24 cellular contexts compared by ENCODE assay signal in the genomic region with DNA sequence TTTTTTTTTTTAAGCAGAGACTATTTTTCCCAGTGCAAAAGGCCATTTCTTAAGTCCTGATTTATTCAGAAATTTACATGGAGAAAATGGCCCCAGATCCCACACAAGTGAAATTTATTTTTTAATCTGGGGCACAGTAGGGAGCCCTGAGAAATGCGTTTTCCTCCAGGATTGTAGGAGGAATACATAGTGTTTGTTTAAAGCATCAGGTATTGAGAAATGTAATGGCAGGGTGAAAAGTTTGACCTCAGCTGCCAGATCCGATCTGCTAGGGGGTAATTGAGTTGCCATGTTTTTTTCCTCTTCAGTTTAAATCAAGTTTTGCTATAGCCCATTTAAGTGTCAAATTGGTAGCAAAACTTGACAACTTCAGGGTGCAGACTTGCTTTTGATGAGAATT.
DNase-seq lines count a peak whose midpoint lies in the region; FAIRE-seq and TF ChIP-seq lines count a peak whose summit lies in the region.
"Had no signal": no experiment of that assay in that cellular context is flagged by ENCODE, and none has a peak within 500 bp of the region (broad histone marks: within the 10 kb centered on the region; RNA-seq: fewer than 3 reads in every experiment).

No MANE protein-coding gene starts in this region.

- no TSS peak for BruUV-seq in Calu3 (replicated peaks; lab: Mats Ljungman, UMichigan)

- no peaks in the 10 kb centered on the region for H3K9me3 Mint-ChIP-seq in astrocyte (ENCODE audit: unreplicated experiment)
- H3K9me3 Mint-ChIP-seq in activated T-helper 2 cell treated with anti-CD3 and anti-CD28 coated beads, Interferon-gamma antibody, Interleukin-2, Interleukin-4, amounts not matched to agents 10 μg/mL and 5 μg/mL and 100 μg/mL, durations not matched to agents 14 hours and 24 hours and 36 hours: no peaks in the 10 kb centered on the region
- H3K9me3 Mint-ChIP-seq in Calu3 (ENCODE audit: low read depth, unreplicated experiment): no peaks in the 10 kb centered on the region

- POLR2A ChIA-PET in RWPE1 (lab: Yijun Ruan, JAX; ENCODE audit: low non-redundant PET): no interaction called here

- peaks cover 44% of the 10 kb centered on the region for H3K4me1 Mint-ChIP-seq in astrocyte (ENCODE audit: low read depth, unreplicated experiment)
- H3K4me1 Mint-ChIP-seq in activated T-helper 2 cell treated with anti-CD3 and anti-CD28 coated beads, Interferon-gamma antibody, Interleukin-2, Interleukin-4, amounts not matched to agents 10 μg/mL and 5 μg/mL and 100 μg/mL, durations not matched to agents 14 hours and 24 hours and 36 hours (ENCODE audit: low read depth): no peaks in the 10 kb centered on the region
- H3K4me1 Mint-ChIP-seq in Calu3 (ENCODE audit: low read depth, unreplicated experiment): no peaks in the 10 kb centered on the region
- H3K4me1 Mint-ChIP-seq: CD8-positive, alpha-beta memory T cell had no signal

- no peak overlapping the region for H3K18ac ChIP-seq in mesenchymal stem cell (ENCODE audit: low read depth in 1 of 2, low read length in 2 of 2)

- peak overlapping the region; percentile 33 for H3K27ac ChIP-seq in HUES48 (ENCODE audit: low read depth, low read length)
- no peak overlapping the region for H3K27ac ChIP-seq in astrocyte (ENCODE audit: low read depth, low read length)
- H3K27ac ChIP-seq in mesenchymal stem cell (ENCODE audit: low read length, poor library complexity, severe bottlenecking): no peak overlapping the region
- peak overlapping the region; percentile 92 for H3K27ac ChIP-seq in subcutaneous abdominal adipose tissue (ENCODE audit: low read depth, low read length)
- H3K27ac ChIP-seq in RWPE1: no peak overlapping the region
- H3K27ac ChIP-seq: C4-2B, KMS-11 had no signal

- no peak overlapping the region for H3K9ac ChIP-seq in HUES48 (ENCODE audit: low read depth, low read length)
- no peak overlapping the region for H3K9ac ChIP-seq in astrocyte (ENCODE audit: low read length)
- peak overlapping the region; percentile 72 for H3K9ac ChIP-seq in mesenchymal stem cell (ENCODE audit: low read length)
- no peak overlapping the region for H3K9ac ChIP-seq in subcutaneous abdominal adipose tissue (ENCODE audit: low read length in 5 of 5)
- H3K9ac ChIP-seq: KMS-11 had no signal

- no peaks in the 10 kb centered on the region for H3K79me1 ChIP-seq in mesenchymal stem cell (replicated peaks; ENCODE audit: low read length, poor library complexity, severe bottlenecking)

- peak overlapping the region; percentile 72 for H3K27ac Mint-ChIP-seq in astrocyte (ENCODE audit: unreplicated experiment)
- H3K27ac Mint-ChIP-seq in activated T-helper 2 cell treated with anti-CD3 and anti-CD28 coated beads, Interferon-gamma antibody, Interleukin-2, Interleukin-4, amounts not matched to agents 10 μg/mL and 5 μg/mL and 100 μg/mL, durations not matched to agents 14 hours and 24 hours and 36 hours: no peak overlapping the region
- no peak overlapping the region for H3K27ac Mint-ChIP-seq in Calu3 (ENCODE audit: unreplicated experiment)
- H3K27ac Mint-ChIP-seq: CD8-positive, alpha-beta memory T cell had no signal

- H2BK120ac ChIP-seq in mesenchymal stem cell (ENCODE audit: low read depth, low read length): no peak overlapping the region

- H3K4me2 ChIP-seq in astrocyte (ENCODE audit: low read length) (no peak overlapping the region), mesenchymal stem cell (ENCODE audit: low read length, poor library complexity, severe bottlenecking) (no peak overlapping the region)
- H3K4me2 ChIP-seq: KMS-11 had no signal

- H3K4me3 Mint-ChIP-seq in astrocyte (ENCODE audit: unreplicated experiment): no peak overlapping the region
- H3K4me3 Mint-ChIP-seq in activated T-helper 2 cell treated with anti-CD3 and anti-CD28 coated beads, Interferon-gamma antibody, Interleukin-2, Interleukin-4, amounts not matched to agents 10 μg/mL and 5 μg/mL and 100 μg/mL, durations not matched to agents 14 hours and 24 hours and 36 hours (ENCODE audit: low read depth): no peak overlapping the region
- H3K4me3 Mint-ChIP-seq in Calu3 (ENCODE audit: low read depth, unreplicated experiment): no peak overlapping the region
- H3K4me3 Mint-ChIP-seq: CD8-positive, alpha-beta memory T cell had no signal

- intact Hi-C loops in activated T-helper 2 cell treated with anti-CD3 and anti-CD28 coated beads, Interferon-gamma antibody, Interleukin-2, Interleukin-4, amounts not matched to agents 10 μg/mL and 5 μg/mL and 100 μg/mL, durations not matched to agents 14 hours and 24 hours and 36 hours (cut with micrococcal nuclease): no loop called here
- intact Hi-C loops in Calu3 (cut with micrococcal nuclease; ENCODE audit: unreplicated experiment): no loop called here

- H3K9me3 ChIP-seq in HUES48 (ENCODE audit: control insufficient read depth, insufficient read depth, low read length) (no peaks in the 10 kb centered on the region), astrocyte (ENCODE audit: insufficient read depth, low read depth, low read length) (no peaks in the 10 kb centered on the region), mesenchymal stem cell (ENCODE audit: control insufficient read depth, low read length) (no peaks in the 10 kb centered on the region), subcutaneous abdominal adipose tissue (ENCODE audit: control insufficient read depth in 5 of 5, low read length in 5 of 5) (no peaks in the 10 kb centered on the region)

- no peak overlapping the region for H2AK5ac ChIP-seq in mesenchymal stem cell (ENCODE audit: low read length, severe bottlenecking)

- H2AFZ ChIP-seq in astrocyte (ENCODE audit: low read depth, low read length): no peak overlapping the region
- H2AFZ ChIP-seq in mesenchymal stem cell (ENCODE audit: low read depth, low read length): no peak overlapping the region

- no peak for TF ChIP-seq CTCF in astrocyte (IDR thresholded peaks at IDR 0.05; ENCODE audit: insufficient read depth, low read depth, low read length)
- no peak for TF ChIP-seq CTCF in RWPE1 (conservative IDR thresholded peaks at IDR 0.05; ENCODE audit: low read depth)
- TF ChIP-seq CTCF in Calu3 (IDR thresholded peaks at IDR 0.05; ENCODE audit: unreplicated experiment): no peak

- peaks cover 8% of the 10 kb centered on the region for H3K27me3 ChIP-seq in HUES48 (ENCODE audit: control insufficient read depth, insufficient read depth, low read length)
- no peaks in the 10 kb centered on the region for H3K27me3 ChIP-seq in astrocyte (ENCODE audit: insufficient read depth, low read length)
- H3K27me3 ChIP-seq in mesenchymal stem cell (ENCODE audit: control insufficient read depth in 1 of 2, insufficient read depth in 1 of 2, low read length in 2 of 2): peaks cover 0 to 11% of the 10 kb centered on the region in 2 experiments
- H3K27me3 ChIP-seq in subcutaneous abdominal adipose tissue (ENCODE audit: control insufficient read depth in 5 of 5, insufficient read depth in 4 of 5, low read length in 5 of 5): no peaks in the 10 kb centered on the region

- H3K14ac ChIP-seq in mesenchymal stem cell (ENCODE audit: low read length in 2 of 2): no peak overlapping the region

- no peaks in the 10 kb centered on the region for H4K20me1 ChIP-seq in astrocyte (ENCODE audit: insufficient read depth, low read length)

- no peak overlapping the region for H4K91ac ChIP-seq in mesenchymal stem cell (ENCODE audit: low read length)

- H2BK15ac ChIP-seq in mesenchymal stem cell (ENCODE audit: low read depth, poor library complexity, severe bottlenecking): no peak overlapping the region

- H3K4me1 ChIP-seq in HUES48 (ENCODE audit: control insufficient read depth, insufficient read depth, low read length) (peaks cover 49% of the 10 kb centered on the region), astrocyte (ENCODE audit: insufficient read depth, low read length) (peaks cover 3% of the 10 kb centered on the region), mesenchymal stem cell (ENCODE audit: control insufficient read depth, insufficient read depth, low read depth, low read length) (no peaks in the 10 kb centered on the region), subcutaneous abdominal adipose tissue (ENCODE audit: control insufficient read depth in 5 of 5, insufficient read depth in 5 of 5, low read length in 5 of 5) (peaks cover 2 to 47% (median 33%) of the 10 kb centered on the region in 5 donors)

- H2BK5ac ChIP-seq in mesenchymal stem cell (ENCODE audit: low read depth, low read length, poor library complexity, severe bottlenecking): no peak overlapping the region

- H3K36me3 Mint-ChIP-seq in astrocyte (ENCODE audit: low read depth, unreplicated experiment): no peaks in the 10 kb centered on the region
- H3K36me3 Mint-ChIP-seq in activated T-helper 2 cell treated with anti-CD3 and anti-CD28 coated beads, Interferon-gamma antibody, Interleukin-2, Interleukin-4, amounts not matched to agents 10 μg/mL and 5 μg/mL and 100 μg/mL, durations not matched to agents 14 hours and 24 hours and 36 hours (ENCODE audit: low read depth): no peaks in the 10 kb centered on the region
- no peaks in the 10 kb centered on the region for H3K36me3 Mint-ChIP-seq in Calu3 (ENCODE audit: insufficient read depth, unreplicated experiment)
- H3K36me3 Mint-ChIP-seq: CD8-positive, alpha-beta memory T cell had no signal

- no peak overlapping the region for H3K4ac ChIP-seq in mesenchymal stem cell (ENCODE audit: low read depth in 1 of 2, low read length in 2 of 2)

- H3K79me2 ChIP-seq in astrocyte (ENCODE audit: insufficient read depth, low read length): no peaks in the 10 kb centered on the region

- no peak for FAIRE-seq in astrocyte (lab: Jason Lieb, UNC)
- FAIRE-seq: A204.1, G401.6, GM12892, H1, RCC 7860 had no signal

- no peak overlapping the region for H2BK12ac ChIP-seq in mesenchymal stem cell (ENCODE audit: low read length in 2 of 2)

- CTCF ChIA-PET in RWPE1 (lab: Yijun Ruan, JAX): interaction anchor here (0.7 to 0.8 kb wide), 2 partner anchors 105 to 502 kb away, joined by 3 read pairs; no protein-coding TSS in a partner anchor
- CTCF ChIA-PET in Calu3 (lab: Charles Lee): no interaction called here

- no peak overlapping the region for H3K4me3 ChIP-seq in HUES48 (ENCODE audit: low read depth, low read length)
- H3K4me3 ChIP-seq in astrocyte (ENCODE audit: insufficient read depth, low read depth, low read length): no peak overlapping the region
- no peak overlapping the region for H3K4me3 ChIP-seq in mesenchymal stem cell (ENCODE audit: insufficient read depth in 1 of 2, low read depth in 1 of 2, low read length in 2 of 2)
- H3K4me3 ChIP-seq in subcutaneous abdominal adipose tissue (ENCODE audit: low read depth in 1 of 5, low read length in 5 of 5): no peak overlapping the region

- no peak overlapping the region for H4K8ac ChIP-seq in mesenchymal stem cell (ENCODE audit: low read length)

- no peak overlapping the region for H3K23ac ChIP-seq in mesenchymal stem cell (ENCODE audit: low read length in 2 of 2)

- DNase-seq in astrocyte (ENCODE audit: low read depth): no peak
- no peak for DNase-seq in mesenchymal stem cell
- DNase-seq in activated T-helper 2 cell treated with anti-CD3 and anti-CD28 coated beads, Interferon-gamma antibody, Interleukin-2, Interleukin-4, amounts not matched to agents 10 μg/mL and 5 μg/mL and 100 μg/mL, durations not matched to agents 14 hours and 24 hours and 36 hours (ENCODE audit: low spot score): no peak
- DNase-seq in RWPE1 (ENCODE audit: low spot score): no peak
- DNase-seq in Calu3: no peak
- DNase-seq in NCI-H1436 (lab: John Stamatoyannopoulos, UW): no peak
- DNase-seq: CD8-positive, alpha-beta memory T cell; IMR-90; NCI-H1092 treated with DMSO at 0.1 percent for 48 hours; NCI-H1694; NCI-H2081; NCI-H2171 treated with DMSO at 0.1 percent for 48 hours; NCI-H524 treated with DMSO at 0.1 percent for 48 hours; NCI-H82; OCI-M1 had no signal

- H3K27me3 Mint-ChIP-seq in astrocyte (ENCODE audit: low read depth, unreplicated experiment) (peaks cover 26% of the 10 kb centered on the region), Calu3 (ENCODE audit: unreplicated experiment) (peaks cover 27% of the 10 kb centered on the region)
- no peaks in the 10 kb centered on the region for H3K27me3 Mint-ChIP-seq in activated T-helper 2 cell treated with anti-CD3 and anti-CD28 coated beads, Interferon-gamma antibody, Interleukin-2, Interleukin-4, amounts not matched to agents 10 μg/mL and 5 μg/mL and 100 μg/mL, durations not matched to agents 14 hours and 24 hours and 36 hours (ENCODE audit: low read depth)

- H3K36me3 ChIP-seq in HUES48 (ENCODE audit: control insufficient read depth, insufficient read depth, low read length) (no peaks in the 10 kb centered on the region), astrocyte (ENCODE audit: insufficient read depth, low read length) (no peaks in the 10 kb centered on the region), mesenchymal stem cell (ENCODE audit: control insufficient read depth in 1 of 2, insufficient read depth in 2 of 2, low read depth in 1 of 2, low read length in 2 of 2) (no peaks in the 10 kb centered on the region), subcutaneous abdominal adipose tissue (ENCODE audit: control insufficient read depth in 5 of 5, insufficient read depth in 5 of 5, low read length in 5 of 5) (no peaks in the 10 kb centered on the region)

- WGBS in mesenchymal stem cell: 83% methylated on average over 2 of the region's 2 CpGs

Comparison
In these comparisons a context has a peak if more than half of its experiments do, and no peak if none do; other contexts are left out.
1. H3K27ac ChIP-seq: peak in HUES48 (single experiment) and subcutaneous abdominal adipose tissue (single experiment); none in astrocyte (single experiment), mesenchymal stem cell (single experiment) and RWPE1 (single experiment).